ENCODE assay signal across 8 cellular contexts in genomic region chr9:128098936-128099931, GRCh38. TPM values are rescaled to one million over a fixed set of nuclear protein-coding genes. Genes with fewer than 3 reads are reported as not detected.
DNase-seq lines count a peak whose midpoint lies in the region; ATAC-seq, FAIRE-seq and TF ChIP-seq lines count a peak whose summit lies in the region.

No MANE protein-coding gene starts in this region.

- H3K27ac ChIP-seq in adrenal gland, result peak overlapping the region; percentile 65 to 98 (median 93)
- peak overlapping the region; percentile 57 to 98 (median 86) for H3K27ac ChIP-seq in skin epidermis

- peak in 1 of 2 donors; percentile 5 for TF ChIP-seq POLR2A in adrenal gland (IDR thresholded peaks at IDR 0.05)

- ATAC-seq in GM21529 (IDR thresholded peaks at IDR 0.05; ENCODE audit: unreplicated experiment) (no peak), GM21717 (IDR thresholded peaks at IDR 0.05; ENCODE audit: unreplicated experiment) (no peak)

- TF ChIP-seq CTCF in adrenal gland (IDR thresholded peaks at IDR 0.05), result no peak
- no peak for TF ChIP-seq CTCF in D721Med (IDR thresholded peaks at IDR 0.05; ENCODE audit: insufficient read depth, missing control alignments)

- H3K36me3 ChIP-seq in HAP-1 (replicated peaks) (peaks cover 35% of the 10 kb centered on the region), adrenal gland (replicated peaks in 1 of 2) (peaks cover 0 to 33% of the 10 kb centered on the region in 2 donors)

- no peaks in the 10 kb centered on the region for H3K27me3 ChIP-seq in HAP-1 (ENCODE audit: low read depth)
- no peaks in the 10 kb centered on the region for H3K27me3 ChIP-seq in adrenal gland

- H3K9me3 ChIP-seq in HAP-1, result no peaks in the 10 kb centered on the region
- no peaks in the 10 kb centered on the region for H3K9me3 ChIP-seq in adrenal gland (replicated peaks in 1 of 3)

- intact Hi-C loops in adrenal gland (cut with DNase I), result no loop called here

- 32 to 52% (median 37%) methylated on average over 14 to 24 of the region's 24 CpGs for WGBS in adrenal gland, 4 donors

- H3K4me3 ChIP-seq in HAP-1 (peak overlapping the region; percentile 42), adrenal gland (peak overlapping the region in 3 of 4 donors; percentile 3 to 56 (median 21)), iPS-11a (ENCODE audit: low read depth, low read length) (peak overlapping the region; percentile 70), skin epidermis (peak overlapping the region; percentile 26 to 44 (median 36))

- no peak for FAIRE-seq in D721Med (lab: Jason Lieb, UNC)

- no peak for DNase-seq in HAP-1 (ENCODE audit: low spot score in 2 of 2)
- DNase-seq in adrenal gland, result peak in 3 of 7 donors; percentile 39 to 59 (median 48)
- DNase-seq in D721Med (ENCODE audit: insufficient read length, low spot score), result no peak
- DNase-seq in activated CD4-positive, alpha-beta T cell treated with anti-CD3 and anti-CD28 coated beads, Interleukin-2, amount 50 U/mL, for 48 hours, result no peak

- in situ Hi-C loops in HAP-1 (cut with MboI; ENCODE audit: low sequenced_read_pairs), result no loop called here

- H3K4me1 ChIP-seq in HAP-1 (peaks cover 16% of the 10 kb centered on the region), adrenal gland (replicated peaks in 1 of 2) (peaks cover 53 to 82% of the 10 kb centered on the region in 2 donors)

RNA-seq across cellular contexts. Expression of gene PTGES2, which starts 28.3 kb away (rescaled TPM):
- total RNA-seq in adrenal gland, result 100 to 1,000 TPM in 4 of 8 donors, 10 to 100 TPM in 4; 82.5 to 147 (median 101) TPM
- 100 to 1,000 TPM in 2 of 3 donors, 10 to 100 TPM in 1; 69.5 to 104 (median 101) TPM for polyA plus RNA-seq in adrenal gland

RNA-seq across cellular contexts. Expression of gene SLC25A25, which starts 31.2 kb away (rescaled TPM):
- 10 to 100 TPM; 11.4 to 60.6 (median 25.5) TPM for total RNA-seq in adrenal gland
- 10 to 100 TPM; 13.6 to 14.1 (median 13.9) TPM for polyA plus RNA-seq in adrenal gland

RNA-seq across cellular contexts. Expression of gene NAIF1, which starts 32.1 kb away (rescaled TPM):
- 10 to 100 TPM in 6 of 8 donors, 1 to 10 TPM in 2; 8.0 to 20.7 (median 12.2) TPM for total RNA-seq in adrenal gland
- polyA plus RNA-seq in adrenal gland, result 10 to 100 TPM in 2 of 3 donors, 1 to 10 TPM in 1; 6.6 to 12.8 (median 10.8) TPM

RNA-seq across cellular contexts. Expression of gene LCN2, which starts 50.0 kb away (rescaled TPM):
- total RNA-seq in adrenal gland, result 10 to 100 TPM in 1 of 8 donors, 1 to 10 TPM in 4, not detected in 3; 1.0 to 48.2 (median 1.2) TPM
- polyA plus RNA-seq in adrenal gland, result 1 to 10 TPM in 2 of 3 donors, under 1 TPM in 1; 0.37 to 1.9 (median 1.7) TPM
